Comparison of ENCODE assay signal across 1 cellular context in the genomic region with DNA sequence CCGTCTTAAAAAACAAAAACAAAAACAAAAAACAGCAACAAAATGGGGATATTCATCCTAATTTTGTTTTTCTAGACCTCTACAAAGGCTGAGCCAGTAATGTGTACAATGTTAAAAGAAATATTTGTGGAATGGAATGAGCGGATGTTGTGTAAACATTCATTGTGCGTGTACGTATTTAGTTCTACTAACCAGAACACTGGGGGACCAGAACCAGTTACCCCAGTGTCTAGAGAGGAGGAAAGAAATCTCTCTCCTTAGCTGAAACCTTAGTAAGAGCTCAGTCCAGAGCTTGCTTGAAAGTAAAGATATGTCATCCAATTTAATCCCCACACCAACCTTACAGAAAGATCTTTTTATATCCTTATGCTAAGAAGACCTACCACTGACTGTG.
TF ChIP-seq lines count a peak whose summit lies in the region.

No MANE protein-coding gene starts in this region.

TF ChIP-seq in WTC11, 78 proteins besides CTCF, POLR2A, EP300 and RAD21 (continued from another document):
- TF ChIP-seq, protein P1, sequence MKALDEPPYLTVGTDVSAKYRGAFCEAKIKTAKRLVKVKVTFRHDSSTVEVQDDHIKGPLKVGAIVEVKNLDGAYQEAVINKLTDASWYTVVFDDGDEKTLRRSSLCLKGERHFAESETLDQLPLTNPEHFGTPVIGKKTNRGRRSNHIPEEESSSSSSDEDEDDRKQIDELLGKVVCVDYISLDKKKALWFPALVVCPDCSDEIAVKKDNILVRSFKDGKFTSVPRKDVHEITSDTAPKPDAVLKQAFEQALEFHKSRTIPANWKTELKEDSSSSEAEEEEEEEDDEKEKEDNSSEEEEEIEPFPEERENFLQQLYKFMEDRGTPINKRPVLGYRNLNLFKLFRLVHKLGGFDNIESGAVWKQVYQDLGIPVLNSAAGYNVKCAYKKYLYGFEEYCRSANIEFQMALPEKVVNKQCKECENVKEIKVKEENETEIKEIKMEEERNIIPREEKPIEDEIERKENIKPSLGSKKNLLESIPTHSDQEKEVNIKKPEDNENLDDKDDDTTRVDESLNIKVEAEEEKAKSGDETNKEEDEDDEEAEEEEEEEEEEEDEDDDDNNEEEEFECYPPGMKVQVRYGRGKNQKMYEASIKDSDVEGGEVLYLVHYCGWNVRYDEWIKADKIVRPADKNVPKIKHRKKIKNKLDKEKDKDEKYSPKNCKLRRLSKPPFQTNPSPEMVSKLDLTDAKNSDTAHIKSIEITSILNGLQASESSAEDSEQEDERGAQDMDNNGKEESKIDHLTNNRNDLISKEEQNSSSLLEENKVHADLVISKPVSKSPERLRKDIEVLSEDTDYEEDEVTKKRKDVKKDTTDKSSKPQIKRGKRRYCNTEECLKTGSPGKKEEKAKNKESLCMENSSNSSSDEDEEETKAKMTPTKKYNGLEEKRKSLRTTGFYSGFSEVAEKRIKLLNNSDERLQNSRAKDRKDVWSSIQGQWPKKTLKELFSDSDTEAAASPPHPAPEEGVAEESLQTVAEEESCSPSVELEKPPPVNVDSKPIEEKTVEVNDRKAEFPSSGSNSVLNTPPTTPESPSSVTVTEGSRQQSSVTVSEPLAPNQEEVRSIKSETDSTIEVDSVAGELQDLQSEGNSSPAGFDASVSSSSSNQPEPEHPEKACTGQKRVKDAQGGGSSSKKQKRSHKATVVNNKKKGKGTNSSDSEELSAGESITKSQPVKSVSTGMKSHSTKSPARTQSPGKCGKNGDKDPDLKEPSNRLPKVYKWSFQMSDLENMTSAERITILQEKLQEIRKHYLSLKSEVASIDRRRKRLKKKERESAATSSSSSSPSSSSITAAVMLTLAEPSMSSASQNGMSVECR (CRISPR knock-in tag; IDR thresholded peaks at IDR 0.05; ENCODE audit: borderline replicate concordance), result no peak
- TF ChIP-seq ZNF671 (CRISPR knock-in tag; IDR thresholded peaks at IDR 0.05), result no peak
- TF ChIP-seq ZNF423 (CRISPR knock-in tag; IDR thresholded peaks at IDR 0.05), result no peak
- no peak for TF ChIP-seq KAT7 (CRISPR knock-in tag; IDR thresholded peaks at IDR 0.05; ENCODE audit: borderline replicate concordance)
- TF ChIP-seq HMGA2 (CRISPR knock-in tag; IDR thresholded peaks at IDR 0.05), result no peak
- TF ChIP-seq CDX4 (CRISPR knock-in tag; IDR thresholded peaks at IDR 0.05; ENCODE audit: borderline replicate concordance), result no peak
- no peak for TF ChIP-seq HMGXB4 (CRISPR knock-in tag; IDR thresholded peaks at IDR 0.05)
